In the genomic region with DNA sequence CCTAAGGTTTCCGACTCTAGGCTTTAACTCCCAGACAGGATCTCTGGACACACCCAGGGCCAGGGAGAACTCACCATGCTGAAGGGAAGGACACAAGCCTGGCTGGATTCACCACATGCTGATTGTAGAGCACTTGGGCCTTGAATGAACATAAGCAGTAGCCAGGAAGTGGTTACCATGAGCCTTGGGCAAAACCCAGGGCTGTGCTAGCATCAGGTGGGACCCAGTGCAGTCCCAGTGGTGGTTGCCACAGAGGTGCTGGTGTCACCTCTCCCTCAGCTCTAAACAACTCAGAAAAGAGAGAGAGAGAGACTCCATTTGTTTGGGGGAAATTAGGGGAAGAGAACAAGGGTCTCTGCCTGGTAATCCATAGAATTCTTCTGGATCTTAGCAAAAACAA, we compare ENCODE assay signal across 35 cellular contexts.
"Had no signal": no experiment of that assay in that cellular context is flagged by ENCODE, and none has a peak within 500 bp of the region (broad histone marks: within the 10 kb centered on the region; RNA-seq: fewer than 3 reads in every experiment).

No MANE protein-coding gene starts in this region.

- H3K27ac ChIP-seq: adrenal gland, body of pancreas, brain microvascular endothelial cell, breast epithelium, VCaP had no signal

- H3K4me1 Mint-ChIP-seq: activated B cell treated with CpG ODN at 0.5 μM for 24 hours; activated CD4-positive, alpha-beta T cell treated with anti-CD3 and anti-CD28 coated beads, Interleukin-2, amount 10 ng/mL, durations not matched to agents 24 days and 14 days; activated naive CD8-positive, alpha-beta T cell treated with anti-CD3 and anti-CD28 coated beads for 36 hours; activated T-helper 17 cell treated with anti-CD3 and anti-CD28 coated beads, Interleukin-2, amount 50 U/mL, for 72 hours had no signal

- H3K4me1 ChIP-seq: adrenal gland, body of pancreas, breast epithelium had no signal

- DNase-seq: activated B cell treated with CpG ODN at 0.5 μM for 24 hours; activated CD4-positive, alpha-beta memory T cell treated with anti-CD3 and anti-CD28 coated beads for 36 hours; activated CD4-positive, alpha-beta T cell treated with anti-CD3 and anti-CD28 coated beads for 4 hours; activated CD4-positive, alpha-beta T cell treated with anti-CD3 and anti-CD28 coated beads, Interleukin-2, amount 10 ng/mL, durations not matched to agents 24 days and 14 days; activated CD4-positive, alpha-beta T cell treated with anti-CD3 and anti-CD28 coated beads, Interleukin-2, amount 50 U/mL, for 1 hour; activated CD4-positive, alpha-beta T cell treated with anti-CD3 and anti-CD28 coated beads, Interleukin-2, amount 50 U/mL, for 4 hours; activated CD4-positive, CD25-positive, alpha-beta regulatory T cell treated with anti-CD3 and anti-CD28 coated beads, Interleukin-2, amount 50 U/mL, for 72 hours; activated CD8-positive, alpha-beta memory T cell treated with anti-CD3 and anti-CD28 coated beads, Interleukin-2, amount 50 U/mL, for 4 hours; activated CD8-positive, alpha-beta T cell treated with anti-CD3 and anti-CD28 coated beads for 36 hours; activated effector memory CD4-positive, alpha-beta T cell treated with anti-CD3 and anti-CD28 coated beads, Interleukin-2, amount 50 U/mL, for 16 hours; activated gamma-delta T cell treated with Interleukin-2 at 50 U/mL for 16 hours; activated naive CD4-positive, alpha-beta T cell; activated naive CD4-positive, alpha-beta T cell treated with anti-CD3 and anti-CD28 coated beads for 36 hours; activated naive CD4-positive, alpha-beta T cell treated with anti-CD3 and anti-CD28 coated beads, Interleukin-2, amount 50 U/mL, for 16 hours; activated naive CD8-positive, alpha-beta T cell treated with anti-CD3 and anti-CD28 coated beads for 36 hours; activated T-cell treated with anti-CD3 and anti-CD28 coated beads for 4 hours; activated T-cell treated with anti-CD3 and anti-CD28 coated beads, Interleukin-2, amount 50 U/mL, for 1 hour; activated T-cell treated with anti-CD3 and anti-CD28 coated beads, Interleukin-2, amount 50 U/mL, for 4 hours; activated T-cell treated with anti-CD3 and anti-CD28 coated beads, Interleukin-2, amount 50 U/mL, for 72 hours; adrenal gland; amniotic stem cell; aorta; body of pancreas; brain microvascular endothelial cell; central memory CD4-positive, alpha-beta T cell; T-helper 1 cell; T-helper 2 cell; T-helper 9 cell had no signal

- H3K27me3 ChIP-seq: adrenal gland, body of pancreas, brain microvascular endothelial cell, breast epithelium had no signal

- H3K4me3 Mint-ChIP-seq: activated B cell treated with CpG ODN at 0.5 μM for 24 hours; activated CD4-positive, alpha-beta memory T cell treated with anti-CD3 and anti-CD28 coated beads for 36 hours; activated CD4-positive, alpha-beta T cell treated with anti-CD3 and anti-CD28 coated beads, Interleukin-2, amount 10 ng/mL, durations not matched to agents 24 days and 14 days; activated CD8-positive, alpha-beta T cell treated with anti-CD3 and anti-CD28 coated beads for 36 hours; activated naive CD4-positive, alpha-beta T cell treated with anti-CD3 and anti-CD28 coated beads for 36 hours; activated naive CD8-positive, alpha-beta T cell treated with anti-CD3 and anti-CD28 coated beads for 36 hours; activated T-cell treated with anti-CD3 and anti-CD28 coated beads, Interleukin-2, amount 50 U/mL, for 4 hours; activated T-cell treated with anti-CD3 and anti-CD28 coated beads, Interleukin-2, amount 50 U/mL, for 72 hours; activated T-helper 1 cell treated with anti-CD3 and anti-CD28 coated beads, Interleukin-12 subunit alpha, Interleukin-12 subunit beta, Interleukin-2, Interleukin-4 antibody, amounts not matched to agents 30 ng/mL and 10 ng/mL and 1 ng/mL, durations not matched to agents 14 hours and 24 hours and 36 hours; activated T-helper 17 cell treated with anti-CD3 and anti-CD28 coated beads, Interleukin-2, amount 50 U/mL, for 72 hours; T-helper 1 cell treated with Interleukin-12 subunit alpha and Interleukin-12 subunit beta and Interleukin-4 antibody, amounts not matched to agents 30 μg/mL and 1 μg/mL, for 36 hours; T-helper 2 cell treated with Interferon-gamma antibody and Interleukin-4, amounts not matched to agents 5 μg/mL and 100 μg/mL, for 36 hours had no signal

- H3K9me3 Mint-ChIP-seq: activated CD4-positive, alpha-beta T cell treated with anti-CD3 and anti-CD28 coated beads, Interleukin-2, amount 10 ng/mL, durations not matched to agents 24 days and 14 days had no signal

- H3K36me3 ChIP-seq: adrenal gland, brain microvascular endothelial cell, breast epithelium had no signal

- H3K4me3 ChIP-seq: adrenal gland, body of pancreas, breast epithelium had no signal

- ATAC-seq: activated CD8-positive, alpha-beta T cell treated with anti-CD3 and anti-CD28 coated beads for 36 hours; activated naive CD4-positive, alpha-beta T cell treated with anti-CD3 and anti-CD28 coated beads, Interleukin-2, amount 50 U/mL, for 72 hours; activated T-cell treated with anti-CD3 and anti-CD28 coated beads, Interleukin-2, amount 50 U/mL, for 4 hours; activated T-cell treated with anti-CD3 and anti-CD28 coated beads, Interleukin-2, amount 50 U/mL, for 72 hours; activated T-helper 17 cell treated with anti-CD3 and anti-CD28 coated beads, Interleukin-2, amount 50 U/mL, for 72 hours; body of pancreas had no signal

- H3K36me3 Mint-ChIP-seq: activated CD4-positive, alpha-beta memory T cell treated with anti-CD3 and anti-CD28 coated beads for 36 hours had no signal

- H3K9me3 ChIP-seq: body of pancreas had no signal

- H3K27ac Mint-ChIP-seq: activated B cell treated with CpG ODN at 0.5 μM for 24 hours; activated CD4-positive, alpha-beta memory T cell treated with anti-CD3 and anti-CD28 coated beads for 36 hours; activated CD4-positive, alpha-beta T cell treated with anti-CD3 and anti-CD28 coated beads, Interleukin-2, amount 10 ng/mL, durations not matched to agents 24 days and 14 days; activated CD8-positive, alpha-beta T cell treated with anti-CD3 and anti-CD28 coated beads for 36 hours; activated naive CD4-positive, alpha-beta T cell treated with anti-CD3 and anti-CD28 coated beads for 36 hours; activated naive CD4-positive, alpha-beta T cell treated with anti-CD3 and anti-CD28 coated beads, Interleukin-2, amount 50 U/mL, for 72 hours; activated naive CD8-positive, alpha-beta T cell treated with anti-CD3 and anti-CD28 coated beads for 36 hours; activated T-cell treated with anti-CD3 and anti-CD28 coated beads, Interleukin-2, amount 50 U/mL, for 72 hours; activated T-helper 1 cell treated with anti-CD3 and anti-CD28 coated beads, Interleukin-12 subunit alpha, Interleukin-12 subunit beta, Interleukin-2, Interleukin-4 antibody, amounts not matched to agents 30 ng/mL and 10 ng/mL and 1 ng/mL, durations not matched to agents 14 hours and 24 hours and 36 hours; activated T-helper 17 cell treated with anti-CD3 and anti-CD28 coated beads, Interleukin-2, amount 50 U/mL, for 72 hours; T-helper 1 cell treated with Interleukin-12 subunit alpha and Interleukin-12 subunit beta and Interleukin-4 antibody, amounts not matched to agents 30 μg/mL and 1 μg/mL, for 36 hours; T-helper 2 cell treated with Interferon-gamma antibody and Interleukin-4, amounts not matched to agents 5 μg/mL and 100 μg/mL, for 36 hours had no signal

- H3K27me3 Mint-ChIP-seq: activated B cell treated with CpG ODN at 0.5 μM for 24 hours; activated CD4-positive, alpha-beta memory T cell treated with anti-CD3 and anti-CD28 coated beads for 36 hours; activated CD4-positive, alpha-beta T cell treated with anti-CD3 and anti-CD28 coated beads, Interleukin-2, amount 10 ng/mL, durations not matched to agents 24 days and 14 days; activated CD8-positive, alpha-beta T cell treated with anti-CD3 and anti-CD28 coated beads for 36 hours; activated naive CD8-positive, alpha-beta T cell treated with anti-CD3 and anti-CD28 coated beads for 36 hours; activated T-helper 17 cell treated with anti-CD3 and anti-CD28 coated beads, Interleukin-2, amount 50 U/mL, for 72 hours had no signal
